Comparison of ENCODE assay signal across 2 cellular contexts in genomic region chr3:124881976-124882697, GRCh38.
TF ChIP-seq lines count a peak whose summit lies in the region.

No MANE protein-coding gene starts in this region.

TF ChIP-seq in HCT116, 20 proteins besides CTCF, POLR2A, EP300 and RAD21:
- no peak for TF ChIP-seq REST (IDR thresholded peaks at IDR 0.05; ENCODE audit: low read depth)

TF ChIP-seq in WTC11, 78 proteins besides CTCF, POLR2A, EP300 and RAD21 (continued from another document):
- TF ChIP-seq NR1H2 (CRISPR knock-in tag; IDR thresholded peaks at IDR 0.05) (no peak), CBFB (CRISPR knock-in tag; IDR thresholded peaks at IDR 0.05; ENCODE audit: low read depth) (no peak), ATF2 (CRISPR knock-in tag; IDR thresholded peaks at IDR 0.05; ENCODE audit: borderline replicate concordance, low read depth) (no peak), ZNF263 (CRISPR knock-in tag; IDR thresholded peaks at IDR 0.05; ENCODE audit: low read depth) (no peak), ZBTB43 (CRISPR knock-in tag; IDR thresholded peaks at IDR 0.05) (no peak)
